In the genomic region with DNA sequence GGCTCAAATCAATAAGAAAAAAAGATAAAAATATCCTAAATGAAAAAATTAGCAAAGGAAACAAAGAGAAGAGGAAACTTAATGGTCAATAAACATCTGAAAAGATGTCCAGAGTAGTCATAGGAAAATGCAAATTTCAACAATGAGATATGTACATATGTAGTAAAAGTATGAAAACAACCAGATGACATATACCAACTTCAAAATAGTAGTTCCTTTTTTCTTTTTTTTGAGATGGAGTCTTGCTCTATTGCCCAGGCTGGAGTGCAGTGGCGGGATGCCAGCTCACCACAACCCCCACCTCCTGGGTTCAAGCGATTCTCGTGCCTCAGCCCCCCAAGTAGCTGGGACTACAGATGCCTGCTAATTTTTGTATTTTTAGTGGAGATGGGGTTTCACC, we compare ENCODE assay signal across 18 cellular contexts.
"Had no signal": no experiment of that assay in that cellular context is flagged by ENCODE, and none has a peak within 500 bp of the region (broad histone marks: within the 10 kb centered on the region; RNA-seq: fewer than 3 reads in every experiment).

No MANE protein-coding gene starts in this region.

- H3K27ac Mint-ChIP-seq: effector memory CD8-positive, alpha-beta T cell; immature natural killer cell; nephron progenitor cell had no signal

- H3K27me3 Mint-ChIP-seq: effector memory CD8-positive, alpha-beta T cell had no signal

- H3K4me3 Mint-ChIP-seq: effector memory CD8-positive, alpha-beta T cell; immature natural killer cell; nephron progenitor cell had no signal

- H3K4me1 Mint-ChIP-seq: immature natural killer cell, nephron progenitor cell had no signal

- H3K27ac ChIP-seq: epithelial cell of prostate, esophagus muscularis mucosa, gastrocnemius medialis, left lung, lower lobe of right lung, parathyroid adenoma, suprapubic skin, tibial artery, upper lobe of left lung, uterus had no signal

- DNase-seq: effector memory CD8-positive, alpha-beta T cell; gastrocnemius medialis; immature natural killer cell; left lung; lower lobe of right lung; mesenchymal stem cell; midbrain; nephron progenitor cell; small intestine; stimulated activated CD4-positive, alpha-beta T cell treated with anti-CD3 and anti-CD28 coated beads, Interleukin-12 subunit alpha, Interleukin-12 subunit beta, amount 100 ng/mL, for 4 hours; stimulated activated naive CD8-positive, alpha-beta T cell treated with anti-CD3 and anti-CD28 coated beads, Interleukin-15, Interleukin-2, amounts not matched to agents 100 U/mL and 50 U/mL, for 24 hours; tibial artery; upper lobe of left lung; uterus had no signal

- H3K4me3 ChIP-seq: esophagus muscularis mucosa, gastrocnemius medialis, left lung, lower lobe of right lung, suprapubic skin, tibial artery, upper lobe of left lung, uterus had no signal

- H3K9me3 ChIP-seq: esophagus muscularis mucosa, gastrocnemius medialis, left lung, lower lobe of right lung, suprapubic skin, tibial artery, upper lobe of left lung, uterus had no signal

- H3K4me1 ChIP-seq: esophagus muscularis mucosa, gastrocnemius medialis, parathyroid adenoma, suprapubic skin, tibial artery, uterus had no signal

- H3K9ac ChIP-seq: parathyroid adenoma had no signal

- H3K36me3 Mint-ChIP-seq: immature natural killer cell had no signal

- H3K9me3 Mint-ChIP-seq: effector memory CD8-positive, alpha-beta T cell; immature natural killer cell; nephron progenitor cell had no signal

- H3K27me3 ChIP-seq: gastrocnemius medialis, left lung, suprapubic skin, upper lobe of left lung, uterus had no signal

- H3K79me2 ChIP-seq: parathyroid adenoma had no signal

- H2AFZ ChIP-seq: parathyroid adenoma had no signal

- ATAC-seq: effector memory CD8-positive, alpha-beta T cell; gastrocnemius medialis; left lung; lower lobe of right lung; stimulated activated naive CD8-positive, alpha-beta T cell treated with anti-CD3 and anti-CD28 coated beads, Interleukin-15, Interleukin-2, amounts not matched to agents 100 U/mL and 50 U/mL, for 24 hours had no signal

- H3K36me3 ChIP-seq: esophagus muscularis mucosa, gastrocnemius medialis, left lung, lower lobe of right lung, suprapubic skin, tibial artery, upper lobe of left lung, uterus had no signal
